In genomic region chr2:217068677-217069250, GRCh38 we compare ENCODE assay signal across 16 cellular contexts.
A peak's percentile ranks its signal among the peaks of the same experiment; 100 is the strongest.
DNase-seq lines count a peak whose midpoint lies in the region; ATAC-seq, FAIRE-seq and TF ChIP-seq lines count a peak whose summit lies in the region.
"Had no signal": no experiment of that assay in that cellular context is flagged by ENCODE, and none has a peak within 500 bp of the region (broad histone marks: within the 10 kb centered on the region; RNA-seq: fewer than 3 reads in every experiment).

No MANE protein-coding gene starts in this region.

- H3K27ac Mint-ChIP-seq in stimulated activated naive CD8-positive, alpha-beta T cell treated with anti-CD3 and anti-CD28 coated beads, Interleukin-15, amount 100 ng/mL, for 72 hours = no peak overlapping the region
- H3K27ac Mint-ChIP-seq in activated T-helper 17 cell treated with anti-CD3 and anti-CD28 coated beads, Interleukin-2, amount 50 U/mL, for 72 hours = no peak overlapping the region
- H3K27ac Mint-ChIP-seq: CD4-positive, CD25-positive, alpha-beta regulatory T cell; GM23338; H9 had no signal

- no peaks in the 10 kb centered on the region for H3K9me1 ChIP-seq in keratinocyte (ENCODE audit: control insufficient read depth, extremely low read depth, insufficient read depth, low read length)

- no peak for TF ChIP-seq CTCF in keratinocyte (optimal IDR thresholded peaks at IDR 0.05 in 1 of 3, IDR thresholded peaks at IDR 0.05 in 1 of 3, conservative IDR thresholded peaks at IDR 0.05 in 1 of 3; ENCODE audit: extremely low read depth in 1 of 3, insufficient read depth in 2 of 3, low read length in 3 of 3)

- intact Hi-C loops in aorta (cut with DNase I) = no loop called here

- ATAC-seq in stimulated activated naive CD8-positive, alpha-beta T cell treated with anti-CD3 and anti-CD28 coated beads, Interleukin-15, amount 100 ng/mL, for 72 hours = peak; percentile 48
- ATAC-seq in stimulated activated naive CD8-positive, alpha-beta T cell treated with anti-CD3 and anti-CD28 coated beads, Interleukin-15, Interleukin-2, amounts not matched to agents 100 U/mL and 50 U/mL, for 24 hours = no peak
- ATAC-seq in activated T-helper 17 cell treated with anti-CD3 and anti-CD28 coated beads, Interleukin-2, amount 50 U/mL, for 72 hours (replicated peaks) = peak; percentile 11
- no peak for ATAC-seq in aorta (ENCODE audit: low FRiP score)
- no peak for ATAC-seq in HG03342 (IDR thresholded peaks at IDR 0.05; ENCODE audit: unreplicated experiment)
- ATAC-seq in GM18909 (IDR thresholded peaks at IDR 0.05; ENCODE audit: poor library complexity, unreplicated experiment) = no peak
- ATAC-seq: GM23338 had no signal

- H3K9me3 ChIP-seq in keratinocyte (ENCODE audit: control insufficient read depth, low read depth, low read length) (peaks cover 2% of the 10 kb centered on the region), aorta (ENCODE audit: control insufficient read depth, low read length) (no peaks in the 10 kb centered on the region)

- no peaks in the 10 kb centered on the region for H4K20me1 ChIP-seq in keratinocyte (ENCODE audit: control insufficient read depth, extremely low read depth, insufficient read depth, low read length)
- H4K20me1 ChIP-seq: BLaER1 treated with 17β-estradiol and CSF1 and Interleukin-3, amounts not matched to agents 10 nM and 100 nM had no signal

- no peak overlapping the region for H3K4me3 Mint-ChIP-seq in stimulated activated naive CD8-positive, alpha-beta T cell treated with anti-CD3 and anti-CD28 coated beads, Interleukin-15, amount 100 ng/mL, for 72 hours
- no peak overlapping the region for H3K4me3 Mint-ChIP-seq in activated T-helper 17 cell treated with anti-CD3 and anti-CD28 coated beads, Interleukin-2, amount 50 U/mL, for 72 hours
- H3K4me3 Mint-ChIP-seq: CD4-positive, CD25-positive, alpha-beta regulatory T cell; GM23338; H9 had no signal

- H2AFZ ChIP-seq in keratinocyte (ENCODE audit: control insufficient read depth, low read length) = no peak overlapping the region
- H2AFZ ChIP-seq: GM23338 had no signal

- DNase-seq in stimulated activated naive CD8-positive, alpha-beta T cell treated with anti-CD3 and anti-CD28 coated beads, Interleukin-15, amount 100 ng/mL, for 72 hours = peak in 1 of 2 donors; percentile 11
- DNase-seq in stimulated activated naive CD8-positive, alpha-beta T cell treated with anti-CD3 and anti-CD28 coated beads, Interleukin-15, Interleukin-2, amounts not matched to agents 100 U/mL and 50 U/mL, for 24 hours = no peak
- DNase-seq in keratinocyte (ENCODE audit: low read depth, low spot score) = no peak
- no peak for DNase-seq in aorta
- no peak for DNase-seq in GM03348 (ENCODE audit: low spot score)
- DNase-seq: ACHN; Calu3; CD4-positive, CD25-positive, alpha-beta regulatory T cell; DMS 273 treated with DMSO at 0.1 percent for 48 hours; KG1 had no signal

- H3K36me3 Mint-ChIP-seq in activated T-helper 17 cell treated with anti-CD3 and anti-CD28 coated beads, Interleukin-2, amount 50 U/mL, for 72 hours (ENCODE audit: low read depth) = no peaks in the 10 kb centered on the region
- H3K36me3 Mint-ChIP-seq: CD4-positive, CD25-positive, alpha-beta regulatory T cell had no signal

- H3K27me3 Mint-ChIP-seq in stimulated activated naive CD8-positive, alpha-beta T cell treated with anti-CD3 and anti-CD28 coated beads, Interleukin-15, amount 100 ng/mL, for 72 hours = peaks cover 11% of the 10 kb centered on the region
- peaks cover 4% of the 10 kb centered on the region for H3K27me3 Mint-ChIP-seq in activated T-helper 17 cell treated with anti-CD3 and anti-CD28 coated beads, Interleukin-2, amount 50 U/mL, for 72 hours
- H3K27me3 Mint-ChIP-seq: CD4-positive, CD25-positive, alpha-beta regulatory T cell had no signal

- H3K27ac ChIP-seq in keratinocyte (ENCODE audit: control insufficient read depth, insufficient read depth, low read length) = no peak overlapping the region
- no peak overlapping the region for H3K27ac ChIP-seq in aorta (ENCODE audit: low read depth in 1 of 2, low read length in 2 of 2)
- H3K27ac ChIP-seq: BLaER1 treated with 17β-estradiol and CSF1 and Interleukin-3, amounts not matched to agents 10 nM and 100 nM had no signal

- peaks cover 12% of the 10 kb centered on the region for H3K4me1 Mint-ChIP-seq in stimulated activated naive CD8-positive, alpha-beta T cell treated with anti-CD3 and anti-CD28 coated beads, Interleukin-15, amount 100 ng/mL, for 72 hours
- H3K4me1 Mint-ChIP-seq in activated T-helper 17 cell treated with anti-CD3 and anti-CD28 coated beads, Interleukin-2, amount 50 U/mL, for 72 hours = no peaks in the 10 kb centered on the region
- H3K4me1 Mint-ChIP-seq: CD4-positive, CD25-positive, alpha-beta regulatory T cell had no signal

- H3K4me1 ChIP-seq in keratinocyte (ENCODE audit: control insufficient read depth, extremely low read depth, insufficient read depth, low read length) (no peaks in the 10 kb centered on the region), aorta (ENCODE audit: control insufficient read depth in 1 of 2, insufficient read depth in 2 of 2, low read length in 2 of 2) (no peaks in the 10 kb centered on the region)

- 90 to 97% methylated on average over 6 of the region's 6 CpGs for WGBS in aorta, 2 donors

- no peak overlapping the region for H3K9ac ChIP-seq in keratinocyte (ENCODE audit: control insufficient read depth, extremely low read depth, insufficient read depth, low read length)
- H3K9ac ChIP-seq: BLaER1 treated with 17β-estradiol and CSF1 and Interleukin-3, amounts not matched to agents 10 nM and 100 nM had no signal

- no peak overlapping the region for H3K4me2 ChIP-seq in keratinocyte (ENCODE audit: control insufficient read depth, extremely low read depth, insufficient read depth, low read depth, low read length)
- H3K4me2 ChIP-seq: BLaER1 treated with 17β-estradiol and CSF1 and Interleukin-3, amounts not matched to agents 10 nM and 100 nM; GM23338 had no signal

- H3K9me3 Mint-ChIP-seq in stimulated activated naive CD8-positive, alpha-beta T cell treated with anti-CD3 and anti-CD28 coated beads, Interleukin-15, amount 100 ng/mL, for 72 hours = no peaks in the 10 kb centered on the region
- H3K9me3 Mint-ChIP-seq in activated T-helper 17 cell treated with anti-CD3 and anti-CD28 coated beads, Interleukin-2, amount 50 U/mL, for 72 hours = no peaks in the 10 kb centered on the region

- no peak overlapping the region for H3K4me3 ChIP-seq in keratinocyte (ENCODE audit: control insufficient read depth in 2 of 3, extremely low read depth in 1 of 3, insufficient read depth in 2 of 3, low read depth in 1 of 3, low read length in 3 of 3)
- H3K4me3 ChIP-seq in aorta (ENCODE audit: low read length in 2 of 2) = no peak overlapping the region
- H3K4me3 ChIP-seq: BLaER1 treated with 17β-estradiol and CSF1 and Interleukin-3, amounts not matched to agents 10 nM and 100 nM; GM23338 had no signal

- FAIRE-seq in keratinocyte (lab: Jason Lieb, UNC) = peak; percentile 43

- no peaks in the 10 kb centered on the region for H3K27me3 ChIP-seq in keratinocyte (ENCODE audit: control insufficient read depth, extremely low read depth, insufficient read depth, low read length)
- no peaks in the 10 kb centered on the region for H3K27me3 ChIP-seq in aorta (ENCODE audit: control insufficient read depth in 1 of 2, insufficient read depth in 2 of 2, low read length in 1 of 2)
- H3K27me3 ChIP-seq: BLaER1 treated with 17β-estradiol and CSF1 and Interleukin-3, amounts not matched to agents 10 nM and 100 nM had no signal

- dilution Hi-C loops in keratinocyte (cut with MboI; ENCODE audit: extremely low pct_ligation_motif_present, low sequenced_read_pairs) = no loop called here

- H3K79me2 ChIP-seq in keratinocyte (ENCODE audit: control insufficient read depth, insufficient read depth, low read length) = no peaks in the 10 kb centered on the region

- H3K36me3 ChIP-seq in keratinocyte (ENCODE audit: control insufficient read depth in 2 of 2, extremely low read depth in 1 of 2, insufficient read depth in 2 of 2, low read length in 2 of 2) = no peaks in the 10 kb centered on the region
- no peaks in the 10 kb centered on the region for H3K36me3 ChIP-seq in aorta (ENCODE audit: control insufficient read depth in 1 of 2, insufficient read depth in 2 of 2, low read length in 1 of 2)
- H3K36me3 ChIP-seq: BLaER1 treated with 17β-estradiol and CSF1 and Interleukin-3, amounts not matched to agents 10 nM and 100 nM had no signal

Comparison
In these comparisons a context has a peak if more than half of its experiments do, and no peak if none do; other contexts are left out.
1. ATAC-seq: peak in stimulated activated naive CD8-positive, alpha-beta T cell treated with anti-CD3 and anti-CD28 coated beads, Interleukin-15, amount 100 ng/mL, for 72 hours (single experiment) and activated T-helper 17 cell treated with anti-CD3 and anti-CD28 coated beads, Interleukin-2, amount 50 U/mL, for 72 hours (single experiment); none in stimulated activated naive CD8-positive, alpha-beta T cell treated with anti-CD3 and anti-CD28 coated beads, Interleukin-15, Interleukin-2, amounts not matched to agents 100 U/mL and 50 U/mL, for 24 hours (single experiment), aorta (single experiment), HG03342 (single experiment) and GM18909 (single experiment).